ENCODE assay signal across 15 cellular contexts in genomic region chr12:49338830-49339463, GRCh38. TPM values are rescaled to one million over a fixed set of nuclear protein-coding genes. Genes with fewer than 3 reads are reported as not detected.
"Had no signal": no experiment of that assay in that cellular context is flagged by ENCODE, and none has a peak within 500 bp of the region (broad histone marks: within the 10 kb centered on the region; RNA-seq: fewer than 3 reads in every experiment).

No MANE protein-coding gene starts in this region.

- H3K9me3 ChIP-seq: mucosa of descending colon had no signal

- DNase-seq: activated CD4-positive, alpha-beta T cell treated with anti-CD3 and anti-CD28 coated beads, Interleukin-2, amount 50 U/mL, for 4 hours; activated effector memory CD4-positive, alpha-beta T cell treated with anti-CD3 and anti-CD28 coated beads, Interleukin-2, amount 50 U/mL, for 16 hours; activated T-cell treated with anti-CD3 and anti-CD28 coated beads, Interleukin-2, amount 50 U/mL, for 24 hours; brain microvascular endothelial cell; mammary epithelial cell; natural killer cell; right cardiac atrium; trophoblast cell had no signal

- H3K27ac Mint-ChIP-seq: activated naive CD4-positive, alpha-beta T cell treated with anti-CD3 and anti-CD28 coated beads, Interleukin-2, amount 50 U/mL, for 72 hours; activated T-cell treated with anti-CD3 and anti-CD28 coated beads, Interleukin-2, amount 50 U/mL, for 24 hours; dendritic cell treated with granulocyte-macrophage colony-stimulating factor and Interleukin-4, amounts not matched to agents 40 ng/mL and 50 ng/mL, for 4 days; natural killer cell; stimulated activated memory B cell treated with anti-CD40 and anti-IgM and Interleukin-4, amounts not matched to agents 10 μg/mL and 1 μg/mL and 100 μg/mL, for 72 hours had no signal

- H3K4me3 ChIP-seq: mucosa of descending colon had no signal

- H3K36me3 Mint-ChIP-seq: natural killer cell; stimulated activated memory B cell treated with anti-CD40 and anti-IgM and Interleukin-4, amounts not matched to agents 10 μg/mL and 1 μg/mL and 100 μg/mL, for 72 hours had no signal

- ATAC-seq: activated CD4-positive, CD25-positive, alpha-beta regulatory T cell treated with anti-CD3 and anti-CD28 coated beads, Interleukin-2, amount 50 U/mL, for 24 hours; activated naive CD4-positive, alpha-beta T cell treated with anti-CD3 and anti-CD28 coated beads, Interleukin-2, amount 50 U/mL, for 72 hours; natural killer cell; right cardiac atrium; stimulated activated memory B cell treated with anti-CD40 and anti-IgM and Interleukin-4, amounts not matched to agents 10 μg/mL and 1 μg/mL and 100 μg/mL, for 72 hours had no signal

- H3K9me3 Mint-ChIP-seq: activated naive CD4-positive, alpha-beta T cell treated with anti-CD3 and anti-CD28 coated beads, Interleukin-2, amount 50 U/mL, for 72 hours; activated T-cell treated with anti-CD3 and anti-CD28 coated beads, Interleukin-2, amount 50 U/mL, for 24 hours; dendritic cell treated with granulocyte-macrophage colony-stimulating factor and Interleukin-4, amounts not matched to agents 40 ng/mL and 50 ng/mL, for 4 days; natural killer cell had no signal

- H3K27ac ChIP-seq: brain microvascular endothelial cell had no signal

- H3K36me3 ChIP-seq: brain microvascular endothelial cell had no signal

- H3K4me3 Mint-ChIP-seq: activated T-cell treated with anti-CD3 and anti-CD28 coated beads, Interleukin-2, amount 50 U/mL, for 24 hours; dendritic cell treated with granulocyte-macrophage colony-stimulating factor and Interleukin-4, amounts not matched to agents 40 ng/mL and 50 ng/mL, for 4 days; natural killer cell; stimulated activated memory B cell treated with anti-CD40 and anti-IgM and Interleukin-4, amounts not matched to agents 10 μg/mL and 1 μg/mL and 100 μg/mL, for 72 hours had no signal

RNA-seq across cellular contexts. Expression of gene C1QL4, which starts 2.0 kb away (rescaled TPM):
- total RNA-seq: activated naive CD4-positive, alpha-beta T cell treated with anti-CD3 and anti-CD28 coated beads, Interleukin-2, amount 50 U/mL, for 72 hours; left colon; mucosa of descending colon; natural killer cell; right cardiac atrium; T-helper 2 cell treated with Interferon-gamma antibody and Interleukin-4, amounts not matched to agents 100 ng/mL and 5 ng/mL, for 36 hours had no signal

RNA-seq across cellular contexts. Expression of gene DNAJC22, which starts 7.7 kb away (rescaled TPM):
- total RNA-seq: natural killer cell had no signal

RNA-seq across cellular contexts. Expression of gene PRPH, which starts 44.0 kb away (rescaled TPM):
- total RNA-seq: activated naive CD4-positive, alpha-beta T cell treated with anti-CD3 and anti-CD28 coated beads, Interleukin-2, amount 50 U/mL, for 72 hours; natural killer cell; T-helper 2 cell treated with Interferon-gamma antibody and Interleukin-4, amounts not matched to agents 100 ng/mL and 5 ng/mL, for 36 hours had no signal
